ENCODE assay signal across 8 cellular contexts in the genomic region with DNA sequence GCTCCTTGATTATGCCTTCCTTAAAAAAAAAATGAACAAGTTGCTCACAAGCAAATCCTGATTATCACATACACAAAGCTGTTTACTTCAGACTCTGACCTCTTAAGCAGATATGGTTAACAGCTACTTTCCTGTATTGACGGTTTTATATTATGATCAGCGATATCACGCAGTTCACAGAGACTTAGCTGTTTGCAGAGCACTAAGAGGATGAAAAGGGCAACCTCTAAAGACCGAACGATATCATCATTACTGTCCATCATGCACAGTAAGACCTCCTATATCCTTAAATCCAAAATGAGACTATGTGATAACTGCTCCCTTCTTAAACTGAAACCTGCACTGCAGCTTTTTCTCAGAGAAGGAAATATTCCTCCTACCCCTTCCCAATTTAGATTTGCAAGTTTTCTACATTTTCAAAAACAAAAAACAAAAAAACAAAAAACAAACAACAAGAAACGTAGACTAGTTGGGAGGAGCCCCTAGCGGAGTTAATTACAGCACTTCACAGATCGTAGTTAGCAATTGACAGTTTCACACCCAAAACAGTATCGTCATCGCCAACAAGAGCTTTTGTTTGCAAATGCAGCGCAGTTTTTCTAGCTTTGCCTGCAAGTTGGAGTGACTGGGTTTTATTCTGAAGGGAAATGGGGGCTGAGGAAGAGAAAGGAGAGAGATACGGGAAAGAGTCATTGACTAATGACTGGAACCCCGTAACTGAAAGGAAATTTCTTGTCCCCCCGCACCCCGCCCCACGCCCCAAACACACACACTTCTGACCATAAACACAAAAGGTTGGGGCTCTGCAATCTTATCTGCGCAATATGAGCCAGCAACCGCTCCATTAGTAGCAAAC. TPM values are rescaled to one million over a fixed set of nuclear protein-coding genes. Genes with fewer than 3 reads are reported as not detected.
DNase-seq lines count a peak whose midpoint lies in the region; ATAC-seq and TF ChIP-seq lines count a peak whose summit lies in the region.

No MANE protein-coding gene starts in this region.

- intact Hi-C loops in activated CD4-positive, alpha-beta T cell treated with anti-CD3 and anti-CD28 coated beads, Interleukin-2, amount 10 ng/mL, durations not matched to agents 24 days and 14 days (cut with micrococcal nuclease) = loop anchor here (1.0 to 10.0 kb wide), 7 partner anchors 53 to 352 kb away; a partner anchor contains a TSS
- intact Hi-C loops in natural killer cell (cut with micrococcal nuclease) = loop anchor here (2.0 kb wide), 3 partner anchors 91 to 139 kb away; no protein-coding TSS in a partner anchor

- peak; percentile 72 for DNase-seq in activated effector memory CD4-positive, alpha-beta T cell treated with anti-CD3 and anti-CD28 coated beads, Interleukin-2, amount 50 U/mL, for 16 hours
- no peak for DNase-seq in activated effector memory CD4-positive, alpha-beta T cell treated with Interleukin-2 at 50 U/mL for 16 hours
- DNase-seq in LHCN-M2 (ENCODE audit: low read depth) (peak; percentile 27), erythroblast (lab: John Stamatoyannopoulos, UW) (peak; percentile 81 to 82), natural killer cell (peak; percentile 38)
- peak; percentile 82 for DNase-seq in activated CD4-positive, alpha-beta T cell treated with anti-CD3 and anti-CD28 coated beads, Interleukin-2, amount 10 ng/mL, durations not matched to agents 24 days and 14 days

- no peaks in the 10 kb centered on the region for H3K9me3 Mint-ChIP-seq in activated CD4-positive, alpha-beta T cell treated with anti-CD3 and anti-CD28 coated beads, Interleukin-2, amount 10 ng/mL, durations not matched to agents 24 days and 14 days
- no peaks in the 10 kb centered on the region for H3K9me3 Mint-ChIP-seq in natural killer cell

- peaks cover 35% of the 10 kb centered on the region for H3K4me1 Mint-ChIP-seq in activated CD4-positive, alpha-beta T cell treated with anti-CD3 and anti-CD28 coated beads, Interleukin-2, amount 10 ng/mL, durations not matched to agents 24 days and 14 days
- H3K4me1 Mint-ChIP-seq in natural killer cell = peaks cover 39 to 54% of the 10 kb centered on the region in 2 donors

- peak; percentile 36 for TF ChIP-seq POLR2A in erythroblast (IDR thresholded peaks at IDR 0.05; ENCODE audit: low read length)

- H3K36me3 Mint-ChIP-seq in activated CD4-positive, alpha-beta T cell treated with anti-CD3 and anti-CD28 coated beads, Interleukin-2, amount 10 ng/mL, durations not matched to agents 24 days and 14 days (ENCODE audit: low read depth) = peaks cover 36% of the 10 kb centered on the region
- no peaks in the 10 kb centered on the region for H3K36me3 Mint-ChIP-seq in natural killer cell

- ATAC-seq in natural killer cell (peak; percentile 24 to 34 (median 33)), GM21360 (IDR thresholded peaks at IDR 0.05; ENCODE audit: unreplicated experiment) (no peak), GM21381 (IDR thresholded peaks at IDR 0.05; ENCODE audit: unreplicated experiment) (no peak)

- H3K27ac Mint-ChIP-seq in activated CD4-positive, alpha-beta T cell treated with anti-CD3 and anti-CD28 coated beads, Interleukin-2, amount 10 ng/mL, durations not matched to agents 24 days and 14 days = peak overlapping the region; percentile 96
- H3K27ac Mint-ChIP-seq in natural killer cell = peak overlapping the region; percentile 99

- peak overlapping the region; percentile 96 for H3K4me3 Mint-ChIP-seq in activated CD4-positive, alpha-beta T cell treated with anti-CD3 and anti-CD28 coated beads, Interleukin-2, amount 10 ng/mL, durations not matched to agents 24 days and 14 days
- peak overlapping the region; percentile 98 for H3K4me3 Mint-ChIP-seq in natural killer cell

- TF ChIP-seq CTCF in natural killer cell (IDR thresholded peaks at IDR 0.05) = no peak

- H3K27me3 Mint-ChIP-seq in activated CD4-positive, alpha-beta T cell treated with anti-CD3 and anti-CD28 coated beads, Interleukin-2, amount 10 ng/mL, durations not matched to agents 24 days and 14 days = no peaks in the 10 kb centered on the region
- H3K27me3 Mint-ChIP-seq in natural killer cell (ENCODE audit: low read depth in 2 of 2) = no peaks in the 10 kb centered on the region

RNA-seq across cellular contexts. Expression of a gene that starts 1.2 kb away (rescaled TPM):
- total RNA-seq in LHCN-M2 (2014; rRNA removed) (71.0 and 86.1 TPM in 2 replicates), natural killer cell (100 to 1,000 TPM; 350 to 369 (median 364) TPM)
- polyA plus RNA-seq in LHCN-M2 (2012) = 27.9 TPM
- 117 TPM in 2 replicates for total RNA-seq in activated CD4-positive, alpha-beta T cell treated with anti-CD3 and anti-CD28 coated beads, Interleukin-2, amount 10 ng/mL, durations not matched to agents 24 days and 14 days

Comparison
In these comparisons a context has a peak if more than half of its experiments do, and no peak if none do; other contexts are left out.
1. ATAC-seq: peak in natural killer cell (3 of 3); none in GM21360 (single experiment) and GM21381 (single experiment).